21 cellular contexts compared by ENCODE assay signal in genomic region chr3:138724433-138724832, GRCh38.
"Had no signal": no experiment of that assay in that cellular context is flagged by ENCODE, and none has a peak within 500 bp of the region (broad histone marks: within the 10 kb centered on the region; RNA-seq: fewer than 3 reads in every experiment).

No MANE protein-coding gene starts in this region.

- H3K9me3 Mint-ChIP-seq: activated naive CD4-positive, alpha-beta T cell treated with anti-CD3 and anti-CD28 coated beads, Interleukin-2, amount 50 U/mL, for 24 hours; mesothelial cell of epicardium; nephron progenitor cell had no signal

- H3K27ac ChIP-seq: ascending aorta, esophagus squamous epithelium, lower lobe of right lung, ovary, right lobe of liver, thoracic aorta, upper lobe of left lung had no signal

- H3K27me3 Mint-ChIP-seq: activated naive CD4-positive, alpha-beta T cell treated with anti-CD3 and anti-CD28 coated beads, Interleukin-2, amount 50 U/mL, for 24 hours had no signal

- H3K27me3 ChIP-seq: ascending aorta, esophagus squamous epithelium, ovary, right lobe of liver, upper lobe of left lung had no signal

- H3K4me3 Mint-ChIP-seq: activated naive CD4-positive, alpha-beta T cell treated with anti-CD3 and anti-CD28 coated beads, Interleukin-2, amount 50 U/mL, for 24 hours; mesothelial cell of epicardium; nephron progenitor cell had no signal

- H3K36me3 ChIP-seq: lower lobe of right lung, ovary, right lobe of liver, upper lobe of left lung had no signal

- ATAC-seq: activated CD4-positive, CD25-positive, alpha-beta regulatory T cell treated with anti-CD3 and anti-CD28 coated beads, Interleukin-2, amount 50 U/mL, for 24 hours; lower lobe of right lung; right lobe of liver had no signal

- H3K4me1 Mint-ChIP-seq: mesothelial cell of epicardium had no signal

- DNase-seq: activated CD4-positive, alpha-beta T cell treated with anti-CD3 and anti-CD28 coated beads, Interleukin-2, amount 50 U/mL, for 1 hour; activated CD8-positive, alpha-beta memory T cell treated with anti-CD3 and anti-CD28 coated beads, Interleukin-2, amount 50 U/mL, for 4 hours; activated gamma-delta T cell; activated T-cell treated with anti-CD3 and anti-CD28 coated beads, Interleukin-2, amount 50 U/mL, for 48 hours; cerebellar nuclear complex; effector CD8-positive, alpha-beta T cell; esophagus squamous epithelium; glutamatergic neuron; lower lobe of right lung; nephron progenitor cell; ovary; right lobe of liver; small intestine; stimulated activated CD4-positive, alpha-beta T cell treated with anti-CD3 and anti-CD28 coated beads, Interleukin-15, amount 100 ng/mL, for 24 hours; stimulated activated CD4-positive, alpha-beta T cell treated with anti-CD3 and anti-CD28 coated beads, Interleukin-2, amount 100 ng/mL, for 48 hours; upper lobe of left lung had no signal

- H3K4me1 ChIP-seq: ascending aorta, lower lobe of right lung, right lobe of liver had no signal

- H3K4me3 ChIP-seq: ascending aorta, esophagus squamous epithelium, lower lobe of right lung, ovary, right lobe of liver, thoracic aorta, upper lobe of left lung had no signal

- H3K27ac Mint-ChIP-seq: activated naive CD4-positive, alpha-beta T cell treated with anti-CD3 and anti-CD28 coated beads, Interleukin-2, amount 50 U/mL, for 24 hours; mesothelial cell of epicardium; nephron progenitor cell had no signal

- H3K9me3 ChIP-seq: ascending aorta, esophagus squamous epithelium, lower lobe of right lung, ovary, right lobe of liver, thoracic aorta, upper lobe of left lung had no signal
